17 cellular contexts compared by ENCODE assay signal in the genomic region with DNA sequence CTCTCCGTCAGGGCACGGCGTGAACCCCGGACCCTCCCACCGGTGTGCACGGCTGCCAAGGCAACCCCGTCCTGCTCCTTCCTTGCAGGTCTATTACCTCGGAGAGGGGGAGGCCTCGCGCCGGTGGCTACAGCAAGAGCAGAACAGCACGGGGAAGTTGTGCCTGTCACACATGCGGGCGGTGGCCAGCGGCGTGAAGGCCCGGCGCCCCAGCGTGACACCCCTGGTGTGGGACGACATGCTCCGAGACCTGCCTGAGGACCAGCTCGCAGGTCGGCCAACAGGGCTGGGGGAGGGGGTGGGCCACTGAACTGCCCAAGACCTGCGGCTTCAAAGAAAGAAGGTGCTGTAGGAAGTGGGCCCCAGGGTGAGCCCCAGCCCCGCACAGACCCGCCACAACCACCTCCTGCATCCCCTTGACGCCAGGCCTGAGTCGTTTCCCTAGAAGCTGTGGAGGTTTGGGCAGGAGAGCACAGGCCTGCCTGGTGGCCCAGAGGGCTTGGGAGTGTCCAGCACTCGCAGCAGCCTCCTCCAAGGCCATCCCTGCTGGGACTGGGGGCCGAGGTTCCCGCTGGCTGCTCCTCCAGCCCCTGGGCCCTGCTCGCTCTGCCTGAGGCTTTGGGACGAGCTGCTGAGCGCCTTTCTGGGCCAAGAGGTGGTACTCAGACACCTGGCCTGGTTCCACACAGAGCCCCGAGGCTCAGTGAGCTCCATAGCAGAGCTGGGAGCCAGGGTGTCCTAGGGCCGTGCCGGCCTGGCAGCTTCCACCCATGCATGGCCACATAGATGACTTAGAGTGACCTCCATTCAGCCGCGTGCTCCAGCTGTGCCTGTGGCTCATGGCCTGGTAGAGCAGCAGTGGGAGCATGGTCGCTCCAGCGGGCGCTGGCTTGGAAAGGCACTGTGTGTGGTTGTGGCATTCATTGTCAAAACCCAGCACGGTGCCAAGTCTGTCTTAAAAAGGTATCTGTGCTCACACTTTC. TPM values are rescaled to one million over a fixed set of nuclear protein-coding genes. Genes with fewer than 3 reads are reported as not detected.
DNase-seq lines count a peak whose midpoint lies in the region; ATAC-seq, FAIRE-seq and TF ChIP-seq lines count a peak whose summit lies in the region.
"Had no signal": no experiment of that assay in that cellular context is flagged by ENCODE, and none has a peak within 500 bp of the region (broad histone marks: within the 10 kb centered on the region; RNA-seq: fewer than 3 reads in every experiment).

No MANE protein-coding gene starts in this region.

- H3K4me3 Mint-ChIP-seq in natural killer cell treated with Interleukin-12 subunit alpha and Interleukin-12 subunit beta and Interleukin-15 and Interleukin-18, amount 100 ng/mL, for 72 hours = peak overlapping the region; percentile 17

- peaks cover 5 to 15% of the 10 kb centered on the region in 2 donors for H3K4me1 Mint-ChIP-seq in natural killer cell treated with Interleukin-12 subunit alpha and Interleukin-12 subunit beta and Interleukin-15 and Interleukin-18, amount 100 ng/mL, for 72 hours (ENCODE audit: low read depth in 2 of 2)

- intact Hi-C loops in GM12878 (cut with micrococcal nuclease; ENCODE audit: unreplicated experiment) = no loop called here

- H3K4me1 ChIP-seq in BLaER1 (peaks cover 88% of the 10 kb centered on the region), GM12878 (ENCODE audit: control insufficient read depth, insufficient read depth, low read length) (peaks cover 10% of the 10 kb centered on the region)
- H3K4me1 ChIP-seq: breast epithelium had no signal

- no peak overlapping the region for H2AFZ ChIP-seq in GM12878 (ENCODE audit: control insufficient read depth, low read depth, low read length)

- peak; percentile 46 for TF ChIP-seq POLR2A in GM12878 (IDR thresholded peaks at IDR 0.05; ENCODE audit: low read depth, low read length)

- H3K4me3 ChIP-seq in BLaER1 (no peak overlapping the region), GM12878 (no peak overlapping the region)
- H3K4me3 ChIP-seq: breast epithelium, MG63, SJSA1, tibial artery had no signal

- H3K9me3 ChIP-seq in BLaER1 (no peaks in the 10 kb centered on the region), GM12878 (replicated peaks; ENCODE audit: control insufficient read depth, insufficient read depth, low read length) (no peaks in the 10 kb centered on the region)
- H3K9me3 ChIP-seq: breast epithelium, MG63, SJSA1, tibial artery had no signal

- peaks cover 57% of the 10 kb centered on the region for H3K36me3 ChIP-seq in BLaER1
- no peaks in the 10 kb centered on the region for H3K36me3 ChIP-seq in GM12878 (ENCODE audit: control insufficient read depth in 2 of 2, insufficient read depth in 2 of 2, low read length in 1 of 2)
- H3K36me3 ChIP-seq: breast epithelium, MG63 had no signal

- no TSS peak for BruUV-seq in GM12878 (replicated peaks; lab: Mats Ljungman, UMichigan)

- H3K79me2 ChIP-seq in GM12878 (ENCODE audit: control insufficient read depth, insufficient read depth, low read length) = no peaks in the 10 kb centered on the region

- TF ChIP-seq RAD21 in GM12878 (IDR thresholded peaks at IDR 0.05; ENCODE audit: insufficient read depth, low read depth, low read length) = no peak

- 0 out of 2 replicates have a peak overlapping the region, but pooled peaks have one; percentile 38 for H3K9ac ChIP-seq in BLaER1
- H3K9ac ChIP-seq in GM12878 (ENCODE audit: control insufficient read depth, insufficient read depth, low read length) = no peak overlapping the region

- in situ Hi-C loops in GM12878 (cut with MboI) = no loop called here

- no peak for ATAC-seq in GM12878
- ATAC-seq in natural killer cell treated with Interleukin-12 subunit alpha and Interleukin-12 subunit beta and Interleukin-15 and Interleukin-18, amount 100 ng/mL, for 72 hours = peak; percentile 8 to 40
- ATAC-seq in HG03097 (IDR thresholded peaks at IDR 0.05; ENCODE audit: low FRiP score, unreplicated experiment) = no peak

- peaks cover 15% of the 10 kb centered on the region for H4K20me1 ChIP-seq in BLaER1
- H4K20me1 ChIP-seq in GM12878 (ENCODE audit: control insufficient read depth, insufficient read depth) = no peaks in the 10 kb centered on the region

- no peaks in the 10 kb centered on the region for H3K36me3 Mint-ChIP-seq in natural killer cell treated with Interleukin-12 subunit alpha and Interleukin-12 subunit beta and Interleukin-15 and Interleukin-18, amount 100 ng/mL, for 72 hours

- no peak for DNase-seq in GM12878 (ENCODE audit: low read depth, low spot score)
- DNase-seq in natural killer cell treated with Interleukin-12 subunit alpha and Interleukin-12 subunit beta and Interleukin-15 and Interleukin-18, amount 100 ng/mL, for 72 hours (ENCODE audit: low spot score) = peak; percentile 61
- DNase-seq in activated CD8-positive, alpha-beta memory T cell treated with anti-CD3 and anti-CD28 coated beads, Interleukin-2, amount 50 U/mL, for 4 hours = no peak
- no peak for DNase-seq in SKM-1 treated with dmso at 0.1 percent for 144 hours (lab: John Stamatoyannopoulos, UW; ENCODE audit: unreplicated experiment)
- DNase-seq: dermis blood vessel endothelial cell, foreskin melanocyte, GOT3, MG63, NCI-H1436 treated with DMSO at 0.1 percent for 48 hours, NCI-H2171 treated with DMSO at 0.1 percent for 48 hours, tibial artery had no signal

- no peak for FAIRE-seq in GM12878 (lab: Jason Lieb, UNC)

- peak overlapping the region in 1 of 2 donors; percentile 56 for H3K27ac Mint-ChIP-seq in natural killer cell treated with Interleukin-12 subunit alpha and Interleukin-12 subunit beta and Interleukin-15 and Interleukin-18, amount 100 ng/mL, for 72 hours
- H3K27ac Mint-ChIP-seq: activated T-helper 2 cell treated with anti-CD3 and anti-CD28 coated beads, Interferon-gamma antibody, Interleukin-2, Interleukin-4, amounts not matched to agents 10 μg/mL and 5 μg/mL and 100 μg/mL, durations not matched to agents 14 hours and 24 hours and 36 hours had no signal

- H3K4me2 ChIP-seq in BLaER1 (peak overlapping the region; percentile 80), GM12878 (ENCODE audit: control insufficient read depth, insufficient read depth) (no peak overlapping the region)

- H3K27ac ChIP-seq in BLaER1 (peak overlapping the region; percentile 59), GM12878 (ENCODE audit: control insufficient read depth, insufficient read depth) (no peak overlapping the region)
- H3K27ac ChIP-seq: epithelial cell of prostate, SJSA1, tibial artery had no signal

- H3K27me3 ChIP-seq in BLaER1 (no peaks in the 10 kb centered on the region), GM12878 (replicated peaks in 1 of 2; ENCODE audit: control insufficient read depth in 2 of 2, insufficient read depth in 2 of 2, low read length in 1 of 2) (no peaks in the 10 kb centered on the region)
- H3K27me3 ChIP-seq: breast epithelium, MG63, SJSA1, tibial artery had no signal

- SMC1A ChIA-PET in GM12878 (lab: Charles Lee; ENCODE audit: uncharacterized antibody, unreplicated experiment) = no interaction called here

- TF ChIP-seq CTCF in GM12878 (IDR thresholded peaks at IDR 0.05 in 2 of 3, conservative IDR thresholded peaks at IDR 0.05 in 1 of 3; ENCODE audit: control insufficient read depth in 2 of 3, extremely low read depth in 1 of 3, insufficient read depth in 1 of 3, low read depth in 3 of 3, low read length in 3 of 3) = no peak

- 87% methylated on average over 40 of the region's 43 CpGs for WGBS in GM12878 (ENCODE audit: insufficient coverage, insufficient replicate concordance, low lambda C conversion rate, missing lambda C conversion rate)

- CTCF ChIA-PET in GM12878 (lab: Yijun Ruan, JAX) = interaction anchor here (1.3 kb wide), 1 partner anchor 11 kb away, joined by 4 read pairs; no protein-coding TSS in a partner anchor

- POLR2A ChIA-PET in GM12878 (lab: Charles Lee) = no interaction called here

- no peaks in the 10 kb centered on the region for H3K27me3 Mint-ChIP-seq in natural killer cell treated with Interleukin-12 subunit alpha and Interleukin-12 subunit beta and Interleukin-15 and Interleukin-18, amount 100 ng/mL, for 72 hours

- H3K9me3 Mint-ChIP-seq in natural killer cell treated with Interleukin-12 subunit alpha and Interleukin-12 subunit beta and Interleukin-15 and Interleukin-18, amount 100 ng/mL, for 72 hours = no peaks in the 10 kb centered on the region
- H3K9me3 Mint-ChIP-seq: activated T-helper 2 cell treated with anti-CD3 and anti-CD28 coated beads, Interferon-gamma antibody, Interleukin-2, Interleukin-4, amounts not matched to agents 10 μg/mL and 5 μg/mL and 100 μg/mL, durations not matched to agents 14 hours and 24 hours and 36 hours had no signal

- RAD21 ChIA-PET in GM12878 (lab: Charles Lee; ENCODE audit: unreplicated experiment) = no interaction called here

- TF ChIP-seq EP300 in GM12878 (IDR thresholded peaks at IDR 0.05; ENCODE audit: borderline replicate concordance in 1 of 2, control insufficient read depth in 1 of 2, low read depth in 2 of 2, low read length in 2 of 2) = no peak

RNA-seq across cellular contexts. Expression of gene CYBC1, which starts 14.7 kb away (rescaled TPM):
- total RNA-seq in GM12878 (2013; cell fraction: nucleolus; rRNA removed) = 374 and 423 TPM in 2 replicates
- total RNA-seq in GM12878 (2014; rRNA removed) (119 and 141 TPM in 2 replicates), GM12878 (2014; rRNA removed; fragmentation: Illumina TruSeq; extraction: Trizol) (93.1 and 97.9 TPM in 2 replicates), GM12878 (2021) (156 and 159 TPM in 2 replicates)
- polyA plus RNA-seq in GM12878 (2011; ENCODE audit: low read depth) = 98.7 TPM
- polyA plus RNA-seq in GM12878 (2011; rRNA removed) (101 and 125 TPM in 2 replicates), GM12878 (2014; fragmentation: Illumina TruSeq; extraction: Trizol) (81.7 and 120 TPM in 2 replicates), GM12878 (2014; fragmentation: Nextera tagmentation; extraction: Ambion mirVana) (1 to 10 TPM; 4.2 to 8.5 TPM), GM12878 (2014; rRNA removed) (162 and 194 TPM in 2 replicates), GM12878 (2016; fragmentation: Nextera tagmentation; extraction: Ambion mirVana) (100 to 1,000 TPM; 150 to 157 TPM)
- 197 and 266 TPM in 2 replicates for polyA plus RNA-seq in GM12878 (2011; cell fraction: cytosol; rRNA removed)
- polyA plus RNA-seq in GM12878 (2011; cell fraction: nucleus; rRNA removed) = 419 and 530 TPM in 2 replicates
- polyA plus RNA-seq in GM12878 (2012) = 155 and 177 TPM in 2 replicates
- 79.4 and 160 TPM in 2 replicates for polyA minus RNA-seq in GM12878 (2011; rRNA and poly(A)+ RNA removed)
- 79.5 and 85.7 TPM in 2 replicates for polyA minus RNA-seq in GM12878 (2011; cell fraction: cytosol; rRNA and poly(A)+ RNA removed)
- polyA minus RNA-seq in GM12878 (2011; cell fraction: nucleus; rRNA and poly(A)+ RNA removed) = 112 and 194 TPM in 2 replicates
- total RNA-seq in natural killer cell treated with Interleukin-12 subunit alpha and Interleukin-12 subunit beta and Interleukin-15 and Interleukin-18, amount 100 ng/mL, for 72 hours = 100 to 1,000 TPM; 300 to 380 TPM

RNA-seq across cellular contexts. Expression of gene OGFOD3, which starts 17.5 kb away (rescaled TPM):
- 32.4 and 38.4 TPM in 2 replicates for total RNA-seq in GM12878 (2013; cell fraction: nucleolus; rRNA removed)
- total RNA-seq in GM12878 (2014; rRNA removed) = 21.0 TPM in 2 replicates
- total RNA-seq in GM12878 (2014; rRNA removed; fragmentation: Illumina TruSeq; extraction: Trizol) = 10.3 and 11.6 TPM in 2 replicates
- total RNA-seq in GM12878 (2021) = 25.8 and 29.6 TPM in 2 replicates
- polyA plus RNA-seq in GM12878 (2011; ENCODE audit: low read depth) = 6.8 TPM
- 10.8 and 16.9 TPM in 2 replicates for polyA plus RNA-seq in GM12878 (2011; rRNA removed)
- 31.6 and 39.7 TPM in 2 replicates for polyA plus RNA-seq in GM12878 (2011; cell fraction: cytosol; rRNA removed)
- 33.0 and 43.8 TPM in 2 replicates for polyA plus RNA-seq in GM12878 (2011; cell fraction: nucleus; rRNA removed)
- polyA plus RNA-seq in GM12878 (2012) = 15.1 and 18.3 TPM in 2 replicates
- 4.2 and 10.2 TPM in 2 replicates for polyA plus RNA-seq in GM12878 (2014; fragmentation: Illumina TruSeq; extraction: Trizol)
- polyA plus RNA-seq in GM12878 (2014; fragmentation: Nextera tagmentation; extraction: Ambion mirVana) = 1 to 10 TPM in 1 of 2 experiments, under 1 TPM in 1; 0.48 to 2.4 TPM
- polyA plus RNA-seq in GM12878 (2014; rRNA removed) = 19.6 and 23.7 TPM in 2 replicates
- polyA plus RNA-seq in GM12878 (2016; fragmentation: Nextera tagmentation; extraction: Ambion mirVana) = 10 to 100 TPM; 25.9 to 28.4 TPM
- polyA minus RNA-seq in GM12878 (2011; rRNA and poly(A)+ RNA removed) = 18.4 and 28.0 TPM in 2 replicates
- polyA minus RNA-seq in GM12878 (2011; cell fraction: cytosol; rRNA and poly(A)+ RNA removed) = 12.6 and 16.9 TPM in 2 replicates
- 5.7 and 14.4 TPM in 2 replicates for polyA minus RNA-seq in GM12878 (2011; cell fraction: nucleus; rRNA and poly(A)+ RNA removed)
- 10 to 100 TPM; 29.7 to 30.1 TPM for total RNA-seq in natural killer cell treated with Interleukin-12 subunit alpha and Interleukin-12 subunit beta and Interleukin-15 and Interleukin-18, amount 100 ng/mL, for 72 hours

RNA-seq across cellular contexts. Expression of gene HEXD, which starts 17.7 kb away (rescaled TPM):
- 34.6 and 37.8 TPM in 2 replicates for total RNA-seq in GM12878 (2013; cell fraction: nucleolus; rRNA removed)
- total RNA-seq in GM12878 (2014; rRNA removed) (10.8 and 12.7 TPM in 2 replicates), GM12878 (2014; rRNA removed; fragmentation: Illumina TruSeq; extraction: Trizol) (5.8 and 6.4 TPM in 2 replicates), GM12878 (2021) (15.9 and 16.4 TPM in 2 replicates)
- polyA plus RNA-seq in GM12878 (2011; ENCODE audit: low read depth) = 4.9 TPM
- polyA plus RNA-seq in GM12878 (2011; rRNA removed) (5.1 and 7.6 TPM in 2 replicates), GM12878 (2014; fragmentation: Illumina TruSeq; extraction: Trizol) (5.0 and 6.3 TPM in 2 replicates), GM12878 (2014; fragmentation: Nextera tagmentation; extraction: Ambion mirVana) (1 to 10 TPM; 1.6 to 1.9 TPM), GM12878 (2014; rRNA removed) (21.9 and 24.2 TPM in 2 replicates), GM12878 (2016; fragmentation: Nextera tagmentation; extraction: Ambion mirVana) (1 to 10 TPM; 4.9 to 8.7 TPM)
- 7.5 and 11.0 TPM in 2 replicates for polyA plus RNA-seq in GM12878 (2011; cell fraction: cytosol; rRNA removed)
- polyA plus RNA-seq in GM12878 (2011; cell fraction: nucleus; rRNA removed) = 119 and 120 TPM in 2 replicates
- polyA plus RNA-seq in GM12878 (2012) = 9.6 and 13.9 TPM in 2 replicates
- polyA minus RNA-seq in GM12878 (2011; rRNA and poly(A)+ RNA removed) = 2.5 and 5.6 TPM in 2 replicates
- polyA minus RNA-seq in GM12878 (2011; cell fraction: cytosol; rRNA and poly(A)+ RNA removed) = 2.1 TPM in 2 replicates
- polyA minus RNA-seq in GM12878 (2011; cell fraction: nucleus; rRNA and poly(A)+ RNA removed) = 8.1 and 10.9 TPM in 2 replicates
- total RNA-seq in natural killer cell treated with Interleukin-12 subunit alpha and Interleukin-12 subunit beta and Interleukin-15 and Interleukin-18, amount 100 ng/mL, for 72 hours = 10 to 100 TPM; 19.5 to 40.1 TPM

RNA-seq across cellular contexts. Expression of gene NARF, which starts 22.6 kb away (rescaled TPM):
- total RNA-seq in GM12878 (2013; cell fraction: nucleolus; rRNA removed) = 167 and 178 TPM in 2 replicates
- 35.5 and 44.1 TPM in 2 replicates for total RNA-seq in GM12878 (2014; rRNA removed)
- total RNA-seq in GM12878 (2014; rRNA removed; fragmentation: Illumina TruSeq; extraction: Trizol) = 29.2 and 29.4 TPM in 2 replicates
- 65.3 and 65.8 TPM in 2 replicates for total RNA-seq in GM12878 (2021)
- 72.0 TPM for polyA plus RNA-seq in GM12878 (2011; ENCODE audit: low read depth)
- 120 and 138 TPM in 2 replicates for polyA plus RNA-seq in GM12878 (2011; rRNA removed)
- 128 and 152 TPM in 2 replicates for polyA plus RNA-seq in GM12878 (2011; cell fraction: cytosol; rRNA removed)
- polyA plus RNA-seq in GM12878 (2011; cell fraction: nucleus; rRNA removed) = 170 and 183 TPM in 2 replicates
- 120 and 130 TPM in 2 replicates for polyA plus RNA-seq in GM12878 (2012)
- polyA plus RNA-seq in GM12878 (2014; fragmentation: Illumina TruSeq; extraction: Trizol) = 22.4 and 42.7 TPM in 2 replicates
- 10 to 100 TPM; 16.7 to 27.4 TPM for polyA plus RNA-seq in GM12878 (2014; fragmentation: Nextera tagmentation; extraction: Ambion mirVana)
- polyA plus RNA-seq in GM12878 (2014; rRNA removed) = 50.9 and 56.1 TPM in 2 replicates
- 100 to 1,000 TPM; 115 to 126 TPM for polyA plus RNA-seq in GM12878 (2016; fragmentation: Nextera tagmentation; extraction: Ambion mirVana)
- 81.9 and 82.4 TPM in 2 replicates for polyA minus RNA-seq in GM12878 (2011; rRNA and poly(A)+ RNA removed)
- 27.1 and 29.1 TPM in 2 replicates for polyA minus RNA-seq in GM12878 (2011; cell fraction: cytosol; rRNA and poly(A)+ RNA removed)
- 29.7 and 37.7 TPM in 2 replicates for polyA minus RNA-seq in GM12878 (2011; cell fraction: nucleus; rRNA and poly(A)+ RNA removed)
- total RNA-seq in natural killer cell treated with Interleukin-12 subunit alpha and Interleukin-12 subunit beta and Interleukin-15 and Interleukin-18, amount 100 ng/mL, for 72 hours = 100 to 1,000 TPM; 217 to 295 TPM

Comparison
In these comparisons a context has a peak if more than half of its experiments do, and no peak if none do; other contexts are left out.
1. ATAC-seq: peak in natural killer cell treated with Interleukin-12 subunit alpha and Interleukin-12 subunit beta and Interleukin-15 and Interleukin-18, amount 100 ng/mL, for 72 hours (2 of 2); none in GM12878 (single experiment) and HG03097 (single experiment).